Comparison of ENCODE assay signal across 32 cellular contexts in genomic region chr12:50947932-50948331, GRCh38. TPM values are rescaled to one million over a fixed set of nuclear protein-coding genes. Genes with fewer than 3 reads are reported as not detected.
"Had no signal": no experiment of that assay in that cellular context is flagged by ENCODE, and none has a peak within 500 bp of the region (broad histone marks: within the 10 kb centered on the region; RNA-seq: fewer than 3 reads in every experiment).

No MANE protein-coding gene starts in this region.

- H3K9me3 Mint-ChIP-seq: activated naive CD4-positive, alpha-beta T cell treated with anti-CD3 and anti-CD28 coated beads for 36 hours; T-helper 2 cell treated with Interferon-gamma antibody and Interleukin-4, amounts not matched to agents 5 μg/mL and 100 μg/mL, for 36 hours had no signal

- H3K4me3 Mint-ChIP-seq: activated CD4-positive, alpha-beta T cell treated with anti-CD3 and anti-CD28 coated beads, Interleukin-2, amount 10 ng/mL, durations not matched to agents 7 days and 5 days; activated CD8-positive, alpha-beta T cell treated with anti-CD3 and anti-CD28 coated beads, Interleukin-2, amount 10 ng/mL, durations not matched to agents 7 days and 5 days; activated naive CD4-positive, alpha-beta T cell treated with anti-CD3 and anti-CD28 coated beads for 36 hours; activated T-cell treated with anti-CD3 and anti-CD28 coated beads, Interleukin-2, amount 50 U/mL, for 4 hours; activated T-helper 1 cell treated with anti-CD3 and anti-CD28 coated beads, Interleukin-12 subunit alpha, Interleukin-12 subunit beta, Interleukin-2, Interleukin-4 antibody, amounts not matched to agents 30 ng/mL and 10 ng/mL and 1 ng/mL, durations not matched to agents 14 hours and 24 hours and 36 hours; T-helper 1 cell treated with Interleukin-12 subunit alpha and Interleukin-12 subunit beta and Interleukin-4 antibody, amounts not matched to agents 30 μg/mL and 1 μg/mL, for 36 hours; T-helper 2 cell treated with Interferon-gamma antibody and Interleukin-4, amounts not matched to agents 5 μg/mL and 100 μg/mL, for 36 hours had no signal

- H3K27ac Mint-ChIP-seq: activated CD4-positive, alpha-beta T cell treated with anti-CD3 and anti-CD28 coated beads, Interleukin-2, amount 10 ng/mL, durations not matched to agents 7 days and 5 days; activated CD8-positive, alpha-beta T cell treated with anti-CD3 and anti-CD28 coated beads, Interleukin-2, amount 10 ng/mL, durations not matched to agents 7 days and 5 days; activated naive CD4-positive, alpha-beta T cell treated with anti-CD3 and anti-CD28 coated beads for 36 hours; activated naive CD4-positive, alpha-beta T cell treated with anti-CD3 and anti-CD28 coated beads, Interleukin-2, amount 50 U/mL, for 72 hours; activated T-helper 1 cell treated with anti-CD3 and anti-CD28 coated beads, Interleukin-12 subunit alpha, Interleukin-12 subunit beta, Interleukin-2, Interleukin-4 antibody, amounts not matched to agents 30 ng/mL and 10 ng/mL and 1 ng/mL, durations not matched to agents 14 hours and 24 hours and 36 hours; T-helper 1 cell treated with Interleukin-12 subunit alpha and Interleukin-12 subunit beta and Interleukin-4 antibody, amounts not matched to agents 30 μg/mL and 1 μg/mL, for 36 hours; T-helper 2 cell treated with Interferon-gamma antibody and Interleukin-4, amounts not matched to agents 5 μg/mL and 100 μg/mL, for 36 hours had no signal

- DNase-seq: activated CD4-positive, alpha-beta T cell treated with anti-CD3 and anti-CD28 coated beads, Interleukin-2, amount 10 ng/mL, durations not matched to agents 7 days and 5 days; activated CD4-positive, alpha-beta T cell treated with anti-CD3 and anti-CD28 coated beads, Interleukin-2, amount 50 U/mL, for 48 hours; activated CD8-positive, alpha-beta T cell treated with anti-CD3 and anti-CD28 coated beads, Interleukin-2, amount 10 ng/mL, durations not matched to agents 7 days and 5 days; activated gamma-delta T cell treated with Interleukin-2 at 50 U/mL for 16 hours; activated naive CD4-positive, alpha-beta T cell treated with anti-CD3 and anti-CD28 coated beads for 36 hours; activated T-cell treated with anti-CD3 and anti-CD28 coated beads, Interleukin-2, amount 50 U/mL, for 4 hours; adrenal gland; body of pancreas; NCI-H1092; NCI-H1436 treated with DMSO at 0.1 percent for 48 hours; NCI-H1694 treated with DMSO at 0.1 percent for 48 hours; NCI-H2029; NCI-H2171; NCI-H510A; NCI-H526; NCI-H748 treated with DMSO at 0.1 percent for 48 hours; NK-92 treated with Interleukin-12 subunit alpha and Interleukin-12 subunit beta, amount 100 ng/mL, for 24 hours; PC-3; Peyer's patch; RPMI8226; SHP77 treated with DMSO at 0.1 percent for 48 hours; SK-N-SH had no signal

- H3K9me2 ChIP-seq: SK-N-SH had no signal

- H3K9ac ChIP-seq: KMS-11, SK-N-SH had no signal

- H3K36me3 ChIP-seq: adrenal gland, breast epithelium, Peyer's patch, SJSA1 had no signal

- H3K36me3 Mint-ChIP-seq: activated naive CD4-positive, alpha-beta T cell treated with anti-CD3 and anti-CD28 coated beads, Interleukin-2, amount 50 U/mL, for 72 hours had no signal

- H3K9me3 ChIP-seq: adrenal gland, body of pancreas, breast epithelium, Peyer's patch, SJSA1, SK-N-SH had no signal

- H3K4me1 ChIP-seq: adrenal gland, body of pancreas, breast epithelium, Peyer's patch had no signal

- H3K4me1 Mint-ChIP-seq: activated CD4-positive, alpha-beta T cell treated with anti-CD3 and anti-CD28 coated beads, Interleukin-2, amount 10 ng/mL, durations not matched to agents 7 days and 5 days had no signal

- ATAC-seq: activated CD8-positive, alpha-beta T cell treated with anti-CD3 and anti-CD28 coated beads, Interleukin-2, amount 10 ng/mL, durations not matched to agents 7 days and 5 days; activated naive CD4-positive, alpha-beta T cell treated with anti-CD3 and anti-CD28 coated beads, Interleukin-2, amount 50 U/mL, for 72 hours; activated T-cell treated with anti-CD3 and anti-CD28 coated beads, Interleukin-2, amount 50 U/mL, for 4 hours; body of pancreas; PC-3 had no signal

- H3K4me2 ChIP-seq: KMS-11, SK-N-SH had no signal

- H3K4me3 ChIP-seq: adrenal gland, body of pancreas, breast epithelium, Peyer's patch, SJSA1 had no signal

- H3K27ac ChIP-seq: adrenal gland, body of pancreas, breast epithelium, KMS-11, Peyer's patch, SJSA1 had no signal

- H3K27me3 ChIP-seq: adrenal gland, body of pancreas, breast epithelium, Peyer's patch, SJSA1 had no signal

RNA-seq across cellular contexts. Expression of gene HIGD1C, which starts 4.4 kb away (rescaled TPM):
- total RNA-seq: activated CD4-positive, alpha-beta T cell treated with anti-CD3 and anti-CD28 coated beads, Interleukin-2, amount 10 ng/mL, durations not matched to agents 7 days and 5 days; activated CD8-positive, alpha-beta T cell treated with anti-CD3 and anti-CD28 coated beads, Interleukin-2, amount 10 ng/mL, durations not matched to agents 7 days and 5 days; activated naive CD4-positive, alpha-beta T cell treated with anti-CD3 and anti-CD28 coated beads for 36 hours; activated naive CD4-positive, alpha-beta T cell treated with anti-CD3 and anti-CD28 coated beads, Interleukin-2, amount 50 U/mL, for 72 hours; activated T-cell treated with anti-CD3 and anti-CD28 coated beads, Interleukin-2, amount 50 U/mL, for 4 hours; activated T-helper 1 cell treated with anti-CD3 and anti-CD28 coated beads, Interleukin-12 subunit alpha, Interleukin-12 subunit beta, Interleukin-2, Interleukin-4 antibody, amounts not matched to agents 30 ng/mL and 10 ng/mL and 1 ng/mL, durations not matched to agents 14 hours and 24 hours and 36 hours; adrenal gland; astrocyte; body of pancreas; breast epithelium; cardiac septum; M059J; PC-3; Peyer's patch; SJSA1 had no signal
- polyA plus RNA-seq: adrenal gland, SK-N-SH had no signal
